Comparison of ENCODE assay signal across 1 cellular context in the genomic region with DNA sequence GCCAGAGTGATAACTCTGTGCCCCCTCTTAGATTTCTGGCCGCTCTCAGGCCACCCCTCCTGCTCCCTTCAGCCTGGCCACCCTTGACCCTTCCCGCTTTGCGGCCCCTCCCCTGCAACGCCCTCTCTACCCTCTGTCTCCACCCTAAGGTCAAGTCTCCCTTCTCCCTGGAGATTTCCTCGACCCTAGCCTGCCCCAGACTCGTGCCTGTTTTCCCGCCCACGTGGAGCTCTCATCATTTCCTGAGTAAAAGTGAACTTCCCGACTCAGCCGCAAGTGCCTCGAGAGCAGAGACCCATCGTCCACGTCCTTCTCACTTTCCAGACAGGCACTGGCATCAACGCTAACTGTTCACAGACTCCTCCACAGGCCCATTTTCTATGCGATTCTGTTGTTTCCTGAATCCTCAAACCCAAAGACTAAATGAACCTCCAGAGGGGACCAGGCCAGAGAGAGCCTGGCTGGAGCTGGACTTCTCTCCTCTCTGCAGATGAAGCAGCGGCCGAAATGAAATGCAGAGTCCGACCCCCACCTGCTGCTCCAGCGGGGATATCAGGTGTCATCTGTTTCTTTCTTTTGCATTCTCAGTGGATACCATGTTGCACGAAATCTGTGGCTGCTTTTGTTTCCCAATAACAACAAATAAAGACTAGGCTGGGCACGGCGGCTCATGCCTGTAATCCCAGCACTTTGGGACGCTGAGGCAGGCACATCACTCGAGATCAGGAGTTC.
TF ChIP-seq lines count a peak whose summit lies in the region.

No MANE protein-coding gene starts in this region.

TF ChIP-seq in endothelial cell of umbilical vein, 7 proteins besides CTCF, POLR2A, EP300 and RAD21 (continued from another document):
- TF ChIP-seq GATA2 (IDR thresholded peaks at IDR 0.05; ENCODE audit: insufficient read depth, insufficient read length, low read depth, low read length) (no peak), POLR2AphosphoS5 (IDR thresholded peaks at IDR 0.05; ENCODE audit: insufficient read depth, low read depth, low read length) (no peak), JUN (IDR thresholded peaks at IDR 0.05; ENCODE audit: borderline replicate concordance, insufficient read depth, insufficient read length, low read depth) (no peak)
